33 cellular contexts compared by ENCODE assay signal in genomic region chr3:25683410-25683809, GRCh38.
"Had no signal": no experiment of that assay in that cellular context is flagged by ENCODE, and none has a peak within 500 bp of the region (broad histone marks: within the 10 kb centered on the region; RNA-seq: fewer than 3 reads in every experiment).

No MANE protein-coding gene starts in this region.

- H3K27me3 ChIP-seq: adrenal gland, body of pancreas, brain microvascular endothelial cell, breast epithelium had no signal

- H3K9me3 Mint-ChIP-seq: activated B cell treated with CpG ODN at 0.5 μM for 24 hours; activated CD4-positive, alpha-beta memory T cell treated with anti-CD3 and anti-CD28 coated beads, Interleukin-2, amount 10 ng/mL, durations not matched to agents 7 days and 5 days; activated CD4-positive, alpha-beta T cell treated with anti-CD3 and anti-CD28 coated beads, Interleukin-2, amount 10 ng/mL, durations not matched to agents 7 days and 5 days; activated naive CD4-positive, alpha-beta T cell treated with anti-CD3 and anti-CD28 coated beads for 36 hours; activated naive CD4-positive, alpha-beta T cell treated with anti-CD3 and anti-CD28 coated beads, Interleukin-2, amount 50 U/mL, for 72 hours; activated naive CD8-positive, alpha-beta T cell treated with anti-CD3 and anti-CD28 coated beads for 36 hours; activated T-cell treated with anti-CD3 and anti-CD28 coated beads, Interleukin-2, amount 50 U/mL, for 4 hours; activated T-cell treated with anti-CD3 and anti-CD28 coated beads, Interleukin-2, amount 50 U/mL, for 72 hours; activated T-helper 1 cell treated with anti-CD3 and anti-CD28 coated beads, Interleukin-12 subunit alpha, Interleukin-12 subunit beta, Interleukin-2, Interleukin-4 antibody, amounts not matched to agents 30 ng/mL and 10 ng/mL and 1 ng/mL, durations not matched to agents 14 hours and 24 hours and 36 hours; activated T-helper 17 cell treated with anti-CD3 and anti-CD28 coated beads, Interleukin-2, amount 50 U/mL, for 72 hours; T-helper 1 cell treated with Interleukin-12 subunit alpha and Interleukin-12 subunit beta and Interleukin-4 antibody, amounts not matched to agents 30 μg/mL and 1 μg/mL, for 36 hours; T-helper 2 cell treated with Interferon-gamma antibody and Interleukin-4, amounts not matched to agents 5 μg/mL and 100 μg/mL, for 36 hours had no signal

- H3K36me3 ChIP-seq: adrenal gland, brain microvascular endothelial cell, breast epithelium had no signal

- H3K4me1 ChIP-seq: adrenal gland, body of pancreas, breast epithelium had no signal

- H3K36me3 Mint-ChIP-seq: activated CD8-positive, alpha-beta memory T cell treated with anti-CD3 and anti-CD28 coated beads, Interleukin-2, amount 10 ng/mL, durations not matched to agents 7 days and 5 days; activated naive CD4-positive, alpha-beta T cell treated with anti-CD3 and anti-CD28 coated beads, Interleukin-2, amount 50 U/mL, for 72 hours; activated naive CD8-positive, alpha-beta T cell treated with anti-CD3 and anti-CD28 coated beads for 36 hours had no signal

- DNase-seq: activated B cell treated with CpG ODN at 0.5 μM for 24 hours; activated CD4-positive, alpha-beta memory T cell treated with anti-CD3 and anti-CD28 coated beads, Interleukin-2, amount 10 ng/mL, durations not matched to agents 7 days and 5 days; activated CD4-positive, alpha-beta T cell treated with anti-CD3 and anti-CD28 coated beads for 4 hours; activated CD4-positive, alpha-beta T cell treated with anti-CD3 and anti-CD28 coated beads, Interleukin-2, amount 10 ng/mL, durations not matched to agents 7 days and 5 days; activated CD4-positive, alpha-beta T cell treated with anti-CD3 and anti-CD28 coated beads, Interleukin-2, amount 50 U/mL, for 48 hours; activated CD4-positive, CD25-positive, alpha-beta regulatory T cell treated with anti-CD3 and anti-CD28 coated beads, Interleukin-2, amount 50 U/mL, for 72 hours; activated CD8-positive, alpha-beta memory T cell treated with anti-CD3 and anti-CD28 coated beads for 24 hours; activated CD8-positive, alpha-beta memory T cell treated with anti-CD3 and anti-CD28 coated beads, Interleukin-2, amount 10 ng/mL, durations not matched to agents 7 days and 5 days; activated CD8-positive, alpha-beta memory T cell treated with anti-CD3 and anti-CD28 coated beads, Interleukin-2, amount 50 U/mL, for 48 hours; activated CD8-positive, alpha-beta T cell treated with anti-CD3 and anti-CD28 coated beads, Interleukin-2, amount 10 ng/mL, durations not matched to agents 7 days and 5 days; activated effector memory CD4-positive, alpha-beta T cell treated with anti-CD3 and anti-CD28 coated beads, Interleukin-2, amount 50 U/mL, for 16 hours; activated gamma-delta T cell treated with Interleukin-2 at 50 U/mL for 16 hours; activated naive CD4-positive, alpha-beta T cell; activated naive CD4-positive, alpha-beta T cell treated with anti-CD3 and anti-CD28 coated beads for 36 hours; activated naive CD4-positive, alpha-beta T cell treated with anti-CD3 and anti-CD28 coated beads, Interleukin-2, amount 50 U/mL, for 16 hours; activated naive CD8-positive, alpha-beta T cell treated with anti-CD3 and anti-CD28 coated beads for 36 hours; activated T-cell treated with anti-CD3 and anti-CD28 coated beads, Interleukin-2, amount 50 U/mL, for 4 hours; activated T-cell treated with anti-CD3 and anti-CD28 coated beads, Interleukin-2, amount 50 U/mL, for 72 hours; adrenal gland; amniotic stem cell; aorta; body of pancreas; brain microvascular endothelial cell; central memory CD4-positive, alpha-beta T cell; T-helper 2 cell; T-helper 9 cell had no signal

- H3K4me3 ChIP-seq: adrenal gland, body of pancreas, breast epithelium had no signal

- H3K4me1 Mint-ChIP-seq: activated B cell treated with CpG ODN at 0.5 μM for 24 hours; activated CD4-positive, alpha-beta memory T cell treated with anti-CD3 and anti-CD28 coated beads, Interleukin-2, amount 10 ng/mL, durations not matched to agents 7 days and 5 days; activated CD4-positive, alpha-beta T cell treated with anti-CD3 and anti-CD28 coated beads, Interleukin-2, amount 10 ng/mL, durations not matched to agents 7 days and 5 days; activated CD8-positive, alpha-beta memory T cell treated with anti-CD3 and anti-CD28 coated beads, Interleukin-2, amount 10 ng/mL, durations not matched to agents 7 days and 5 days; activated naive CD8-positive, alpha-beta T cell treated with anti-CD3 and anti-CD28 coated beads for 36 hours; activated T-helper 17 cell treated with anti-CD3 and anti-CD28 coated beads, Interleukin-2, amount 50 U/mL, for 72 hours had no signal

- H3K27ac ChIP-seq: adrenal gland, body of pancreas, brain microvascular endothelial cell, breast epithelium, VCaP had no signal

- H3K27ac Mint-ChIP-seq: activated B cell treated with CpG ODN at 0.5 μM for 24 hours; activated CD4-positive, alpha-beta memory T cell treated with anti-CD3 and anti-CD28 coated beads, Interleukin-2, amount 10 ng/mL, durations not matched to agents 7 days and 5 days; activated CD4-positive, alpha-beta T cell treated with anti-CD3 and anti-CD28 coated beads, Interleukin-2, amount 10 ng/mL, durations not matched to agents 7 days and 5 days; activated CD8-positive, alpha-beta memory T cell treated with anti-CD3 and anti-CD28 coated beads, Interleukin-2, amount 10 ng/mL, durations not matched to agents 7 days and 5 days; activated CD8-positive, alpha-beta T cell treated with anti-CD3 and anti-CD28 coated beads, Interleukin-2, amount 10 ng/mL, durations not matched to agents 7 days and 5 days; activated naive CD4-positive, alpha-beta T cell treated with anti-CD3 and anti-CD28 coated beads for 36 hours; activated naive CD4-positive, alpha-beta T cell treated with anti-CD3 and anti-CD28 coated beads, Interleukin-2, amount 50 U/mL, for 72 hours; activated naive CD8-positive, alpha-beta T cell treated with anti-CD3 and anti-CD28 coated beads for 36 hours; activated T-cell treated with anti-CD3 and anti-CD28 coated beads, Interleukin-2, amount 50 U/mL, for 72 hours; activated T-helper 1 cell treated with anti-CD3 and anti-CD28 coated beads, Interleukin-12 subunit alpha, Interleukin-12 subunit beta, Interleukin-2, Interleukin-4 antibody, amounts not matched to agents 30 ng/mL and 10 ng/mL and 1 ng/mL, durations not matched to agents 14 hours and 24 hours and 36 hours; activated T-helper 17 cell treated with anti-CD3 and anti-CD28 coated beads, Interleukin-2, amount 50 U/mL, for 72 hours; T-helper 1 cell treated with Interleukin-12 subunit alpha and Interleukin-12 subunit beta and Interleukin-4 antibody, amounts not matched to agents 30 μg/mL and 1 μg/mL, for 36 hours; T-helper 2 cell treated with Interferon-gamma antibody and Interleukin-4, amounts not matched to agents 5 μg/mL and 100 μg/mL, for 36 hours had no signal

- ATAC-seq: activated CD8-positive, alpha-beta memory T cell treated with anti-CD3 and anti-CD28 coated beads, Interleukin-2, amount 10 ng/mL, durations not matched to agents 7 days and 5 days; activated CD8-positive, alpha-beta T cell treated with anti-CD3 and anti-CD28 coated beads, Interleukin-2, amount 10 ng/mL, durations not matched to agents 7 days and 5 days; activated naive CD4-positive, alpha-beta T cell treated with anti-CD3 and anti-CD28 coated beads, Interleukin-2, amount 50 U/mL, for 72 hours; activated T-cell treated with anti-CD3 and anti-CD28 coated beads, Interleukin-2, amount 50 U/mL, for 4 hours; activated T-cell treated with anti-CD3 and anti-CD28 coated beads, Interleukin-2, amount 50 U/mL, for 72 hours; activated T-helper 17 cell treated with anti-CD3 and anti-CD28 coated beads, Interleukin-2, amount 50 U/mL, for 72 hours; body of pancreas had no signal

- H3K4me3 Mint-ChIP-seq: activated B cell treated with CpG ODN at 0.5 μM for 24 hours; activated CD4-positive, alpha-beta memory T cell treated with anti-CD3 and anti-CD28 coated beads, Interleukin-2, amount 10 ng/mL, durations not matched to agents 7 days and 5 days; activated CD4-positive, alpha-beta T cell treated with anti-CD3 and anti-CD28 coated beads, Interleukin-2, amount 10 ng/mL, durations not matched to agents 7 days and 5 days; activated CD8-positive, alpha-beta memory T cell treated with anti-CD3 and anti-CD28 coated beads, Interleukin-2, amount 10 ng/mL, durations not matched to agents 7 days and 5 days; activated CD8-positive, alpha-beta T cell treated with anti-CD3 and anti-CD28 coated beads, Interleukin-2, amount 10 ng/mL, durations not matched to agents 7 days and 5 days; activated naive CD4-positive, alpha-beta T cell treated with anti-CD3 and anti-CD28 coated beads for 36 hours; activated naive CD8-positive, alpha-beta T cell treated with anti-CD3 and anti-CD28 coated beads for 36 hours; activated T-cell treated with anti-CD3 and anti-CD28 coated beads, Interleukin-2, amount 50 U/mL, for 4 hours; activated T-cell treated with anti-CD3 and anti-CD28 coated beads, Interleukin-2, amount 50 U/mL, for 72 hours; activated T-helper 1 cell treated with anti-CD3 and anti-CD28 coated beads, Interleukin-12 subunit alpha, Interleukin-12 subunit beta, Interleukin-2, Interleukin-4 antibody, amounts not matched to agents 30 ng/mL and 10 ng/mL and 1 ng/mL, durations not matched to agents 14 hours and 24 hours and 36 hours; activated T-helper 17 cell treated with anti-CD3 and anti-CD28 coated beads, Interleukin-2, amount 50 U/mL, for 72 hours; T-helper 1 cell treated with Interleukin-12 subunit alpha and Interleukin-12 subunit beta and Interleukin-4 antibody, amounts not matched to agents 30 μg/mL and 1 μg/mL, for 36 hours; T-helper 2 cell treated with Interferon-gamma antibody and Interleukin-4, amounts not matched to agents 5 μg/mL and 100 μg/mL, for 36 hours had no signal

- H3K27me3 Mint-ChIP-seq: activated B cell treated with CpG ODN at 0.5 μM for 24 hours; activated naive CD8-positive, alpha-beta T cell treated with anti-CD3 and anti-CD28 coated beads for 36 hours; activated T-helper 17 cell treated with anti-CD3 and anti-CD28 coated beads, Interleukin-2, amount 50 U/mL, for 72 hours had no signal

- H3K9me3 ChIP-seq: body of pancreas, breast epithelium had no signal
